In genomic region chr1:156464825-156465452, GRCh38 we compare ENCODE assay signal across 13 cellular contexts. TPM values are rescaled to one million over a fixed set of nuclear protein-coding genes. Genes with fewer than 3 reads are reported as not detected.
A peak's percentile ranks its signal among the peaks of the same experiment; 100 is the strongest.
DNase-seq lines count a peak whose midpoint lies in the region; ATAC-seq and TF ChIP-seq lines count a peak whose summit lies in the region.
"Had no signal": no experiment of that assay in that cellular context is flagged by ENCODE, and none has a peak within 500 bp of the region (broad histone marks: within the 10 kb centered on the region; RNA-seq: fewer than 3 reads in every experiment).

No MANE protein-coding gene starts in this region.

- H4K8ac ChIP-seq in trophoblast cell (ENCODE audit: low read depth, low read length) = no peak overlapping the region

- H3K4ac ChIP-seq in trophoblast cell (ENCODE audit: low read depth, low read length) = no peak overlapping the region

- H2BK12ac ChIP-seq in trophoblast cell (ENCODE audit: low read length) = no peak overlapping the region

- WGBS in heart left ventricle, 4 donors = 66 to 78% (median 75%) methylated on average over 9 of the region's 9 CpGs
- no CpG with 5 or more reads among the region's 9 CpGs for WGBS in trophoblast cell (ENCODE audit: extremely low coverage, insufficient coverage, insufficient read length)

- no peak overlapping the region for H3K18ac ChIP-seq in trophoblast cell (ENCODE audit: low read length)

- no peak overlapping the region for H4K12ac ChIP-seq in trophoblast cell (ENCODE audit: low read depth, low read length)

- no peak overlapping the region for H3K9ac ChIP-seq in trophoblast cell (ENCODE audit: low read length)

- H3K9me3 Mint-ChIP-seq in type B pancreatic cell (no peaks in the 10 kb centered on the region), Caco-2 (ENCODE audit: unreplicated experiment) (no peaks in the 10 kb centered on the region)
- H3K9me3 Mint-ChIP-seq: mesothelial cell of epicardium had no signal

- no peak for TF ChIP-seq POLR2A in heart left ventricle (IDR thresholded peaks at IDR 0.05)

- intact Hi-C loops in heart left ventricle (cut with DNase I) (loop anchor here in 4 of 10 donors (2.0 to 5.0 kb wide), 4 partner anchors 32 to 132 kb away; partner anchors contain the start of genes MEF2D (in 1 of the 4) and NAXE (in 1 of the 4)), Right ventricle myocardium inferior (cut with DNase I) (no loop called here), Caco-2 (cut with micrococcal nuclease; ENCODE audit: unreplicated experiment) (no loop called here)

- H4K91ac ChIP-seq in trophoblast cell (ENCODE audit: low read depth, low read length) = no peak overlapping the region

- peak overlapping the region; percentile 29 to 89 (median 59) for H3K27ac ChIP-seq in heart left ventricle
- H3K27ac ChIP-seq in coronary artery = peak overlapping the region; percentile 76 to 87
- peak overlapping the region; percentile 36 for H3K27ac ChIP-seq in muscle layer of duodenum (ENCODE audit: low read length)
- no peak overlapping the region for H3K27ac ChIP-seq in trophoblast cell (ENCODE audit: low read depth, low read length)

- H3K27me3 ChIP-seq in heart left ventricle = no peaks in the 10 kb centered on the region
- no peaks in the 10 kb centered on the region for H3K27me3 ChIP-seq in muscle layer of duodenum (ENCODE audit: low read depth, low read length)
- no peaks in the 10 kb centered on the region for H3K27me3 ChIP-seq in Caco-2 (replicated peaks; ENCODE audit: control insufficient read depth, insufficient read depth, low read length)
- no peaks in the 10 kb centered on the region for H3K27me3 ChIP-seq in trophoblast cell (ENCODE audit: insufficient read depth, low read length)
- H3K27me3 ChIP-seq: spleen had no signal

- POLR2A ChIA-PET in Caco-2 (lab: Charles Lee) = interaction anchor here (0.5 to 1.9 kb wide), 2 partner anchors 8 to 135 kb away, joined by 3 to 5 read pairs; no protein-coding TSS in a partner anchor

- no peaks in the 10 kb centered on the region for H3K9me3 ChIP-seq in heart left ventricle
- H3K9me3 ChIP-seq in muscle layer of duodenum (ENCODE audit: control insufficient read depth in 1 of 2, low read length in 2 of 2) = no peaks in the 10 kb centered on the region
- H3K9me3 ChIP-seq in Caco-2 = no peaks in the 10 kb centered on the region
- H3K9me3 ChIP-seq in trophoblast cell (ENCODE audit: insufficient read depth, low read depth, low read length) = peaks cover 3% of the 10 kb centered on the region
- H3K9me3 ChIP-seq: spleen had no signal

- H3K4me3 Mint-ChIP-seq in type B pancreatic cell (no peak overlapping the region), Caco-2 (ENCODE audit: unreplicated experiment) (no peak overlapping the region)
- H3K4me3 Mint-ChIP-seq: mesothelial cell of epicardium had no signal

- TF ChIP-seq CTCF in heart left ventricle (IDR thresholded peaks at IDR 0.05) (no peak), coronary artery (IDR thresholded peaks at IDR 0.05) (no peak), type B pancreatic cell (conservative IDR thresholded peaks at IDR 0.05) (no peak), Caco-2 (IDR thresholded peaks at IDR 0.05; ENCODE audit: insufficient read depth in 1 of 2, low read depth in 1 of 2, low read length in 1 of 2, severe bottlenecking in 1 of 2, unreplicated experiment in 1 of 2) (no peak)

- no peak overlapping the region for H3K4me2 ChIP-seq in trophoblast cell (ENCODE audit: low read length)

- no peak overlapping the region for H2BK5ac ChIP-seq in trophoblast cell (ENCODE audit: low read depth, low read length, poor library complexity)

- DNase-seq in heart left ventricle (no peak), Right ventricle myocardium inferior (ENCODE audit: missing footprints) (no peak), coronary artery (ENCODE audit: low spot score) (no peak), type B pancreatic cell (ENCODE audit: extremely low spot score, unreplicated experiment) (no peak), Caco-2 (no peak), trophoblast cell (no peak)
- DNase-seq: central memory CD4-positive, alpha-beta T cell; NCI-H2107; spleen; stimulated activated CD8-positive, alpha-beta memory T cell treated with anti-CD3 and anti-CD28 coated beads, Interleukin-4, amount 100 ng/mL, for 48 hours had no signal

- no peak overlapping the region for H3K14ac ChIP-seq in trophoblast cell (ENCODE audit: low read length)

- no peak overlapping the region for H2BK120ac ChIP-seq in trophoblast cell (ENCODE audit: insufficient read depth, low read length, poor library complexity)

- H3K27me3 Mint-ChIP-seq in type B pancreatic cell = no peaks in the 10 kb centered on the region
- H3K27me3 Mint-ChIP-seq in Caco-2 (ENCODE audit: insufficient read depth, unreplicated experiment) = no peaks in the 10 kb centered on the region

- CTCF ChIA-PET in Caco-2 (lab: Charles Lee) = no interaction called here

- ATAC-seq in heart left ventricle = peak in 2 of 4 donors; percentile 2
- no peak for ATAC-seq in Right ventricle myocardium inferior
- no peak for ATAC-seq in GM19351 (IDR thresholded peaks at IDR 0.05; ENCODE audit: unreplicated experiment)

- no peak overlapping the region for H3K4me3 ChIP-seq in heart left ventricle
- H3K4me3 ChIP-seq in coronary artery = peak overlapping the region; percentile 8
- H3K4me3 ChIP-seq in muscle layer of duodenum (ENCODE audit: low read depth in 1 of 2, low read length in 2 of 2) = no peak overlapping the region
- H3K4me3 ChIP-seq in Caco-2 (ENCODE audit: low read depth, low read length) = no peak overlapping the region
- H3K4me3 ChIP-seq in trophoblast cell (ENCODE audit: low read depth, low read length) = no peak overlapping the region
- H3K4me3 ChIP-seq: spleen had no signal

- H3K23ac ChIP-seq in trophoblast cell (ENCODE audit: low read length) = no peak overlapping the region

- H2AFZ ChIP-seq in trophoblast cell (ENCODE audit: insufficient read depth, low read length, poor library complexity) = no peak overlapping the region

- no peaks in the 10 kb centered on the region for H3K4me1 Mint-ChIP-seq in type B pancreatic cell (ENCODE audit: unreplicated experiment)
- H3K4me1 Mint-ChIP-seq in Caco-2 (ENCODE audit: low read depth, unreplicated experiment) = no peaks in the 10 kb centered on the region

- H2AK5ac ChIP-seq in trophoblast cell (ENCODE audit: low read length) = no peak overlapping the region

- H3K27ac Mint-ChIP-seq in type B pancreatic cell (peak overlapping the region; percentile 50), Caco-2 (ENCODE audit: unreplicated experiment) (no peak overlapping the region)
- H3K27ac Mint-ChIP-seq: mesothelial cell of epicardium had no signal

- H3K79me2 ChIP-seq in trophoblast cell (ENCODE audit: control insufficient read depth, insufficient read depth, low read length, poor library complexity) = no peaks in the 10 kb centered on the region

- no peaks in the 10 kb centered on the region for H3K79me1 ChIP-seq in trophoblast cell (ENCODE audit: low read length)

- peaks cover 11 to 70% (median 44%) of the 10 kb centered on the region in 12 donors for H3K4me1 ChIP-seq in heart left ventricle
- peaks cover 18 to 33% of the 10 kb centered on the region in 2 donors for H3K4me1 ChIP-seq in muscle layer of duodenum (ENCODE audit: control insufficient read depth in 1 of 2, insufficient read depth in 2 of 2, low read length in 2 of 2)
- no peaks in the 10 kb centered on the region for H3K4me1 ChIP-seq in Caco-2
- H3K4me1 ChIP-seq in trophoblast cell (ENCODE audit: control insufficient read depth in 1 of 2, insufficient read depth in 2 of 2, low read length in 2 of 2) = peaks cover 3 to 4% of the 10 kb centered on the region in 2 experiments

- H3K36me3 ChIP-seq in heart left ventricle = peaks cover 0 to 60% (median 49%) of the 10 kb centered on the region in 9 donors
- peaks cover 13 to 39% of the 10 kb centered on the region in 2 donors for H3K36me3 ChIP-seq in muscle layer of duodenum (ENCODE audit: control insufficient read depth in 1 of 2, insufficient read depth in 2 of 2, low read length in 2 of 2)
- H3K36me3 ChIP-seq in Caco-2 (ENCODE audit: control insufficient read depth, insufficient read depth, low read length) = 0 out of 2 replicates have a peak, but pooled peaks cover 1% of the 10 kb centered on the region
- H3K36me3 ChIP-seq in trophoblast cell (ENCODE audit: control insufficient read depth in 1 of 2, insufficient read depth in 2 of 2, low read length in 2 of 2) = peaks cover 27 to 29% of the 10 kb centered on the region in 2 experiments

- no TSS peak for BruUV-seq in Caco-2 (replicated peaks; lab: Mats Ljungman, UMichigan)

- H3K36me3 Mint-ChIP-seq in type B pancreatic cell (peaks cover 14% of the 10 kb centered on the region), Caco-2 (ENCODE audit: insufficient read depth, unreplicated experiment) (no peaks in the 10 kb centered on the region)

RNA-seq across cellular contexts. Expression of gene MEF2D, which starts 35.6 kb away (rescaled TPM):
- total RNA-seq in heart left ventricle (100 to 1,000 TPM in 3 of 9 donors, 10 to 100 TPM in 6; 75.0 to 203 (median 93.2) TPM), Right ventricle myocardium inferior (99.7 TPM), type B pancreatic cell (ENCODE audit: low replicate concordance) (20.7 and 26.1 TPM in 2 replicates), Caco-2 (2022) (18.6 and 21.4 TPM in 2 replicates)
- 10 to 100 TPM; 40.5 to 68.8 TPM for polyA plus RNA-seq in heart left ventricle
- 10.5 and 10.7 TPM in 2 replicates for polyA plus RNA-seq in trophoblast cell (2013)
